ENCODE assay signal across 16 cellular contexts in the genomic region with DNA sequence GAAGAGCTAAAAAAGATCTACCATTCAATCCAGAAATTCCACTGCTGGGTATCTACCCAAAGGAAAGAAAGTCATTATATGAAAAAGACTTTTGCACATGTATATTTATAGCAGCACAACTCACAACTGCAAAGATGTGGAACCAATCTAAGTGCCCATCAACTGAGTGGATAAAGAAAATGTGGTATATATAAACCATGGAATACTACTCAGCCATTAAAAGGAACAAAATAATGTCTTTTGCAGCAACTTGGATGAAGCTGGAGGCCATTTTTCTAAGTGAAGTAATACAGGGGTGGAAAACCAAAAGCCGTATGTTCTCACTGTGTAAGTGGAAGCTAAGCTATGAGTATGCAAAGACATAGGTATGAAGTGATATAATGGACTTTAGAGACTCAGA. TPM values are rescaled to one million over a fixed set of nuclear protein-coding genes. Genes with fewer than 3 reads are reported as not detected.
DNase-seq lines count a peak whose midpoint lies in the region; ATAC-seq and TF ChIP-seq lines count a peak whose summit lies in the region.
"Had no signal": no experiment of that assay in that cellular context is flagged by ENCODE, and none has a peak within 500 bp of the region (broad histone marks: within the 10 kb centered on the region; RNA-seq: fewer than 3 reads in every experiment).

No MANE protein-coding gene starts in this region.

- no peaks in the 10 kb centered on the region for H3K9me3 Mint-ChIP-seq in CD4-positive, CD25-positive, alpha-beta regulatory T cell
- H3K9me3 Mint-ChIP-seq in CD4-positive, alpha-beta memory T cell: peaks cover 0 to 2% (median 0%) of the 10 kb centered on the region in 8 donors
- no peaks in the 10 kb centered on the region for H3K9me3 Mint-ChIP-seq in T-cell
- H3K9me3 Mint-ChIP-seq in naive thymus-derived CD8-positive, alpha-beta T cell: no peaks in the 10 kb centered on the region
- H3K9me3 Mint-ChIP-seq in activated naive CD8-positive, alpha-beta T cell treated with anti-CD3 and anti-CD28 coated beads, Interleukin-2, amount 50 U/mL, for 24 hours: no peaks in the 10 kb centered on the region

- intact Hi-C loops in CD4-positive, alpha-beta memory T cell (cut with micrococcal nuclease): loop anchor here (5.0 kb wide), 4 partner anchors 54 to 314 kb away; a partner anchor contains a TSS

- no peak for DNase-seq in CD4-positive, CD25-positive, alpha-beta regulatory T cell
- no peak for DNase-seq in CD4-positive, alpha-beta memory T cell
- no peak for DNase-seq in T-cell
- no peak for DNase-seq in naive thymus-derived CD8-positive, alpha-beta T cell
- no peak for DNase-seq in activated naive CD8-positive, alpha-beta T cell treated with anti-CD3 and anti-CD28 coated beads, Interleukin-2, amount 50 U/mL, for 24 hours
- DNase-seq in omental fat pad (ENCODE audit: low spot score): no peak
- DNase-seq: AML-193, DMS79, NCI-H1417, NCI-H187, NCI-H226, NCI-H524, NCI-H82 had no signal

- POLR2A ChIA-PET in CD4-positive, alpha-beta memory T cell (lab: Charles Lee; ENCODE audit: partially characterized antibody): interaction anchor here (1.4 to 2.4 kb wide), 2 partner anchors 9 to 84 kb away, joined by 4 to 13 read pairs; a partner anchor contains a TSS
- POLR2A ChIA-PET in T-cell (lab: Charles Lee): interaction anchor here (0.5 to 0.7 kb wide), 3 partner anchors 9 to 126 kb away, joined by 3 to 4 read pairs (median 3); no protein-coding TSS in a partner anchor
- POLR2A ChIA-PET in naive thymus-derived CD8-positive, alpha-beta T cell (lab: Charles Lee): interaction anchor here (0.6 kb wide), 1 partner anchor 152 kb away, joined by 3 read pairs; no protein-coding TSS in a partner anchor

- ATAC-seq in CD4-positive, CD25-positive, alpha-beta regulatory T cell (ENCODE audit: low read depth in 2 of 2): no peak
- ATAC-seq in T-cell (replicated peaks in 1 of 4): no peak
- no peak for ATAC-seq in naive thymus-derived CD8-positive, alpha-beta T cell
- ATAC-seq in HG03097 (IDR thresholded peaks at IDR 0.05; ENCODE audit: low FRiP score, unreplicated experiment): no peak
- ATAC-seq in activated naive CD8-positive, alpha-beta T cell treated with anti-CD3 and anti-CD28 coated beads, Interleukin-2, amount 50 U/mL, for 24 hours: no peak
- ATAC-seq in omental fat pad (ENCODE audit: low FRiP score): no peak
- ATAC-seq: HepG2 had no signal

- H3K27me3 Mint-ChIP-seq in CD4-positive, CD25-positive, alpha-beta regulatory T cell: no peaks in the 10 kb centered on the region
- peaks cover 0 to 2% of the 10 kb centered on the region in 2 donors for H3K27me3 Mint-ChIP-seq in CD4-positive, alpha-beta memory T cell
- no peaks in the 10 kb centered on the region for H3K27me3 Mint-ChIP-seq in T-cell
- peaks cover 0 to 2% (median 0%) of the 10 kb centered on the region in 5 donors for H3K27me3 Mint-ChIP-seq in naive thymus-derived CD8-positive, alpha-beta T cell
- H3K27me3 Mint-ChIP-seq in activated naive CD8-positive, alpha-beta T cell treated with anti-CD3 and anti-CD28 coated beads, Interleukin-2, amount 50 U/mL, for 24 hours: peaks cover 7% of the 10 kb centered on the region

- peaks cover 49 to 81% (median 60%) of the 10 kb centered on the region in 4 donors for H3K4me1 Mint-ChIP-seq in CD4-positive, CD25-positive, alpha-beta regulatory T cell
- peaks cover 50 to 82% (median 66%) of the 10 kb centered on the region in 4 donors for H3K4me1 Mint-ChIP-seq in CD4-positive, alpha-beta memory T cell
- H3K4me1 Mint-ChIP-seq in T-cell: peaks cover 76 to 78% (median 77%) of the 10 kb centered on the region in 3 donors
- peaks cover 39 to 84% (median 77%) of the 10 kb centered on the region in 4 donors for H3K4me1 Mint-ChIP-seq in naive thymus-derived CD8-positive, alpha-beta T cell
- peaks cover 78% of the 10 kb centered on the region for H3K4me1 Mint-ChIP-seq in activated naive CD8-positive, alpha-beta T cell treated with anti-CD3 and anti-CD28 coated beads, Interleukin-2, amount 50 U/mL, for 24 hours

- H3K4me3 ChIP-seq in CD4-positive, CD25-positive, alpha-beta regulatory T cell (ENCODE audit: low read depth, low read length): peak overlapping the region; percentile 37
- H3K4me3 ChIP-seq in CD4-positive, alpha-beta memory T cell (ENCODE audit: low read length in 2 of 2): no peak overlapping the region

- TF ChIP-seq CTCF in omental fat pad (IDR thresholded peaks at IDR 0.05): no peak

- H3K36me3 ChIP-seq in CD4-positive, CD25-positive, alpha-beta regulatory T cell (ENCODE audit: control insufficient read depth, insufficient read depth, low read length): peaks cover 3% of the 10 kb centered on the region
- H3K36me3 ChIP-seq in CD4-positive, alpha-beta memory T cell (ENCODE audit: insufficient read depth, low read length): no peaks in the 10 kb centered on the region

- H3K4me1 ChIP-seq in CD4-positive, CD25-positive, alpha-beta regulatory T cell (ENCODE audit: control insufficient read depth, insufficient read depth, low read length, poor library complexity, severe bottlenecking): peaks cover 25% of the 10 kb centered on the region
- peaks cover 56% of the 10 kb centered on the region for H3K4me1 ChIP-seq in CD4-positive, alpha-beta memory T cell (ENCODE audit: insufficient read depth, low read length)

- H3K4me3 Mint-ChIP-seq in CD4-positive, CD25-positive, alpha-beta regulatory T cell: peak overlapping the region; percentile 8 to 96 (median 50)
- peak overlapping the region in 7 of 8 donors; percentile 1 to 41 (median 18) for H3K4me3 Mint-ChIP-seq in CD4-positive, alpha-beta memory T cell
- H3K4me3 Mint-ChIP-seq in T-cell: peak overlapping the region in 2 of 3 donors; percentile 5 to 87
- peak overlapping the region in 8 of 10 donors; percentile 2 to 99 (median 36) for H3K4me3 Mint-ChIP-seq in naive thymus-derived CD8-positive, alpha-beta T cell
- no peak overlapping the region for H3K4me3 Mint-ChIP-seq in activated naive CD8-positive, alpha-beta T cell treated with anti-CD3 and anti-CD28 coated beads, Interleukin-2, amount 50 U/mL, for 24 hours

- H3K27ac ChIP-seq in CD4-positive, CD25-positive, alpha-beta regulatory T cell (ENCODE audit: insufficient read depth, low read length, poor library complexity, severe bottlenecking): no peak overlapping the region
- no peak overlapping the region for H3K27ac ChIP-seq in CD4-positive, alpha-beta memory T cell (ENCODE audit: low read depth, low read length)
- H3K27ac ChIP-seq: KMS-11 had no signal

- H3K27me3 ChIP-seq in CD4-positive, CD25-positive, alpha-beta regulatory T cell (ENCODE audit: control insufficient read depth, insufficient read depth, low read length): no peaks in the 10 kb centered on the region
- no peaks in the 10 kb centered on the region for H3K27me3 ChIP-seq in CD4-positive, alpha-beta memory T cell (ENCODE audit: insufficient read depth, low read length)

- H3K9me3 ChIP-seq in CD4-positive, CD25-positive, alpha-beta regulatory T cell (ENCODE audit: control insufficient read depth in 2 of 2, low read length in 2 of 2): no peaks in the 10 kb centered on the region
- H3K9me3 ChIP-seq in CD4-positive, alpha-beta memory T cell (ENCODE audit: control insufficient read depth in 1 of 2, low read length in 2 of 2): no peaks in the 10 kb centered on the region

- no peak overlapping the region for H3K27ac Mint-ChIP-seq in CD4-positive, CD25-positive, alpha-beta regulatory T cell
- H3K27ac Mint-ChIP-seq in CD4-positive, alpha-beta memory T cell: no peak overlapping the region
- H3K27ac Mint-ChIP-seq in T-cell: no peak overlapping the region
- no peak overlapping the region for H3K27ac Mint-ChIP-seq in naive thymus-derived CD8-positive, alpha-beta T cell
- H3K27ac Mint-ChIP-seq in activated naive CD8-positive, alpha-beta T cell treated with anti-CD3 and anti-CD28 coated beads, Interleukin-2, amount 50 U/mL, for 24 hours: no peak overlapping the region

- peaks cover 17% of the 10 kb centered on the region for H3K36me3 Mint-ChIP-seq in CD4-positive, CD25-positive, alpha-beta regulatory T cell
- peaks cover 16 to 30% of the 10 kb centered on the region in 2 donors for H3K36me3 Mint-ChIP-seq in CD4-positive, alpha-beta memory T cell
- H3K36me3 Mint-ChIP-seq in T-cell: peaks cover 16% of the 10 kb centered on the region
- H3K36me3 Mint-ChIP-seq in naive thymus-derived CD8-positive, alpha-beta T cell: peaks cover 0 to 21% (median 7%) of the 10 kb centered on the region in 3 donors
- peaks cover 38% of the 10 kb centered on the region for H3K36me3 Mint-ChIP-seq in activated naive CD8-positive, alpha-beta T cell treated with anti-CD3 and anti-CD28 coated beads, Interleukin-2, amount 50 U/mL, for 24 hours (ENCODE audit: low read depth)

- CTCF ChIA-PET in CD4-positive, alpha-beta memory T cell (lab: Charles Lee; ENCODE audit: partially characterized antibody): interaction anchor here (0.7 kb wide), 1 partner anchor 378 kb away, joined by 4 read pairs; no protein-coding TSS in a partner anchor
- CTCF ChIA-PET in T-cell (lab: Charles Lee): no interaction called here

RNA-seq across cellular contexts. Expression of a gene that starts 3.0 kb away (rescaled TPM):
- 108 TPM for total RNA-seq in CD4-positive, CD25-positive, alpha-beta regulatory T cell
- 100 to 1,000 TPM; 233 to 325 (median 249) TPM for polyA plus RNA-seq in CD4-positive, CD25-positive, alpha-beta regulatory T cell
- 100 to 1,000 TPM; 103 to 111 TPM for total RNA-seq in CD4-positive, alpha-beta memory T cell
- polyA plus RNA-seq in CD4-positive, alpha-beta memory T cell: 100 to 1,000 TPM; 207 to 379 TPM
- total RNA-seq in T-cell (100 to 1,000 TPM in 2 of 5 donors, 10 to 100 TPM in 3; 84.3 to 109 (median 97.6) TPM), omental fat pad (100 to 1,000 TPM in 3 of 4 donors, 10 to 100 TPM in 1; 99.6 to 115 (median 112) TPM)
- 100 to 1,000 TPM; 105 to 112 TPM for total RNA-seq in naive thymus-derived CD8-positive, alpha-beta T cell
- 100 to 1,000 TPM; 168 to 193 (median 179) TPM for polyA plus RNA-seq in naive thymus-derived CD8-positive, alpha-beta T cell

RNA-seq across cellular contexts. Expression of a gene that starts 22.5 kb away (rescaled TPM):
- total RNA-seq in CD4-positive, CD25-positive, alpha-beta regulatory T cell: 3.9 TPM
- under 1 TPM in 2 of 4 donors, not detected in 2; 0.13 to 0.14 TPM for polyA plus RNA-seq in CD4-positive, CD25-positive, alpha-beta regulatory T cell
- 1 to 10 TPM; 5.0 to 6.2 TPM for total RNA-seq in CD4-positive, alpha-beta memory T cell
- under 1 TPM in 1 of 2 donors, not detected in 1; 0.26 TPM for polyA plus RNA-seq in CD4-positive, alpha-beta memory T cell
- 1 to 10 TPM; 3.7 to 4.7 (median 4.6) TPM for total RNA-seq in T-cell
- total RNA-seq in naive thymus-derived CD8-positive, alpha-beta T cell: 1 to 10 TPM; 5.9 to 6.2 TPM
- under 1 TPM in 2 of 3 donors, not detected in 1; 0.07 TPM for polyA plus RNA-seq in naive thymus-derived CD8-positive, alpha-beta T cell
- 1 to 10 TPM; 1.0 to 4.6 (median 2.0) TPM for total RNA-seq in omental fat pad

RNA-seq across cellular contexts. Expression of a gene that starts 52.2 kb away (rescaled TPM):
- total RNA-seq in CD4-positive, CD25-positive, alpha-beta regulatory T cell: 2.6 TPM
- polyA plus RNA-seq in CD4-positive, CD25-positive, alpha-beta regulatory T cell: under 1 TPM in 2 of 4 donors, not detected in 2; 0.09 to 0.25 TPM
- total RNA-seq in CD4-positive, alpha-beta memory T cell: 1 to 10 TPM; 3.8 to 5.6 TPM
- under 1 TPM in 1 of 2 donors, not detected in 1; 0.82 TPM for polyA plus RNA-seq in CD4-positive, alpha-beta memory T cell
- total RNA-seq in T-cell (1 to 10 TPM; 1.9 to 4.0 (median 3.2) TPM), omental fat pad (1 to 10 TPM; 2.0 to 3.2 (median 3.0) TPM)
- total RNA-seq in naive thymus-derived CD8-positive, alpha-beta T cell: 1 to 10 TPM; 6.7 to 9.0 TPM
- under 1 TPM; 0.31 to 0.50 (median 0.39) TPM for polyA plus RNA-seq in naive thymus-derived CD8-positive, alpha-beta T cell
